In genomic region chr10:43986396-43986795, GRCh38 we compare ENCODE assay signal across 19 cellular contexts.
A peak's percentile ranks its signal among the peaks of the same experiment; 100 is the strongest.
DNase-seq lines count a peak whose midpoint lies in the region; ATAC-seq and TF ChIP-seq lines count a peak whose summit lies in the region.
"Had no signal": no experiment of that assay in that cellular context is flagged by ENCODE, and none has a peak within 500 bp of the region (broad histone marks: within the 10 kb centered on the region; RNA-seq: fewer than 3 reads in every experiment).

No MANE protein-coding gene starts in this region.

- H4K20me1 ChIP-seq in osteoblast (ENCODE audit: insufficient read depth, low read length), result no peaks in the 10 kb centered on the region
- H4K20me1 ChIP-seq: BLaER1 had no signal

- no peaks in the 10 kb centered on the region for H3K4me1 Mint-ChIP-seq in mesothelial cell of epicardium
- H3K4me1 Mint-ChIP-seq: CD14-positive monocyte; CD4-positive, CD25-positive, alpha-beta regulatory T cell; CD8-positive, alpha-beta memory T cell had no signal

- H3K79me2 ChIP-seq in osteoblast (ENCODE audit: insufficient read depth, low read length), result no peaks in the 10 kb centered on the region

- H3K4me1 ChIP-seq in osteoblast (ENCODE audit: insufficient read depth, low read length), result no peaks in the 10 kb centered on the region
- H3K4me1 ChIP-seq: BLaER1 had no signal

- H3K9me3 Mint-ChIP-seq in mesothelial cell of epicardium, result peaks cover 36% of the 10 kb centered on the region

- no peak overlapping the region for H3K4me3 ChIP-seq in osteoblast (ENCODE audit: insufficient read depth, low read length)
- H3K4me3 ChIP-seq: BLaER1, GM12878 had no signal

- no peak overlapping the region for H3K4me2 ChIP-seq in osteoblast (ENCODE audit: insufficient read depth, low read length)
- H3K4me2 ChIP-seq: BLaER1 had no signal

- H3K27ac ChIP-seq in osteoblast (ENCODE audit: low read depth, low read length), result no peak overlapping the region
- H3K27ac ChIP-seq: BLaER1 had no signal

- H3K27me3 Mint-ChIP-seq in mesothelial cell of epicardium (ENCODE audit: low read depth), result peaks cover 4% of the 10 kb centered on the region
- H3K27me3 Mint-ChIP-seq: CD4-positive, CD25-positive, alpha-beta regulatory T cell had no signal

- DNase-seq in osteoblast (ENCODE audit: insufficient read length, low spot score, missing footprints), result peak; percentile 60
- peak; percentile 31 for DNase-seq in posterior vena cava (ENCODE audit: low spot score)
- DNase-seq in mesothelial cell of epicardium (ENCODE audit: low spot score in 2 of 2, unreplicated experiment in 2 of 2), result no peak
- DNase-seq: 8988T; ACHN; BE2C; C1 segment of cervical spinal cord; CD4-positive, alpha-beta memory T cell; CD4-positive, CD25-positive, alpha-beta regulatory T cell; CD8-positive, alpha-beta memory T cell; COR-L47; DMS 273 treated with DMSO at 0.1 percent for 48 hours; DMS79 treated with DMSO at 0.1 percent for 48 hours; GF-D8 had no signal

- ATAC-seq in GM21423 (IDR thresholded peaks at IDR 0.05; ENCODE audit: unreplicated experiment) (no peak), GM21447 (IDR thresholded peaks at IDR 0.05; ENCODE audit: unreplicated experiment) (no peak)
- ATAC-seq: GM12878 had no signal

- H2AFZ ChIP-seq in osteoblast (ENCODE audit: low read length), result no peak overlapping the region

- intact Hi-C loops in posterior vena cava (cut with DNase I), result no loop called here

- H3K36me3 ChIP-seq in osteoblast (ENCODE audit: insufficient read depth, low read length), result no peaks in the 10 kb centered on the region
- H3K36me3 ChIP-seq: BE2C, BLaER1 had no signal

- H3K36me3 Mint-ChIP-seq in mesothelial cell of epicardium, result no peaks in the 10 kb centered on the region
- H3K36me3 Mint-ChIP-seq: CD14-positive monocyte; CD4-positive, alpha-beta memory T cell; CD4-positive, CD25-positive, alpha-beta regulatory T cell; CD8-positive, alpha-beta memory T cell had no signal

- peaks cover 3% of the 10 kb centered on the region for H3K9me3 ChIP-seq in osteoblast (ENCODE audit: low read depth, low read length)
- H3K9me3 ChIP-seq: BE2C, BLaER1 had no signal

- TF ChIP-seq CTCF in osteoblast (IDR thresholded peaks at IDR 0.05; ENCODE audit: extremely low read depth, low read depth, low read length), result no peak
- TF ChIP-seq CTCF in mesothelial cell of epicardium (IDR thresholded peaks at IDR 0.05; ENCODE audit: unreplicated experiment), result no peak

- H3K27me3 ChIP-seq in osteoblast (ENCODE audit: insufficient read depth, low read length), result no peaks in the 10 kb centered on the region
- H3K27me3 ChIP-seq: BE2C, BLaER1 had no signal

- no peak overlapping the region for H3K27ac Mint-ChIP-seq in mesothelial cell of epicardium
- H3K27ac Mint-ChIP-seq: CD14-positive monocyte; CD8-positive, alpha-beta memory T cell had no signal

- no peak overlapping the region for H3K4me3 Mint-ChIP-seq in mesothelial cell of epicardium
- H3K4me3 Mint-ChIP-seq: CD14-positive monocyte; CD4-positive, alpha-beta memory T cell; CD4-positive, CD25-positive, alpha-beta regulatory T cell; CD8-positive, alpha-beta memory T cell had no signal

Comparison
In these comparisons a context has a peak if more than half of its experiments do, and no peak if none do; other contexts are left out.
1. DNase-seq: peak in osteoblast (single experiment) and posterior vena cava (single experiment); none in mesothelial cell of epicardium (0 of 2).